In the genomic region with DNA sequence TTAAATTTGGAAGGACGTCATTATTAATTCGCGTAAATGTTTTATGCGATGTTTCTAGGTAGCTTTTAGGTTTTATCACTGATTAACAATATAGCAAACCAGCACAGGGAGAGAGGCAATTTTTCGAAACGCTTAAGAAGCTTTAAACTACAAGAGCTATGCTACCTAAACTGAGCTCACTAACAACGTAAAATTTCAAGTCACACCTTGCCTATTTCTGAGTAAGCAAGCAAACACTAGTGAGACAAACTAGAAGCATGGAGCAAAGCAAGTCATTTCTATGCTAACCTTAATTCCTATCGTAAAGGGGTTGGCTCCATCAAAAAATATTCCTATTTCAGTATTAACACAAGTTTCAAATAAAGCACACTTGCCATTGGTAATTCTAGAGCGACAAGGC, we compare ENCODE assay signal across 8 cellular contexts. TPM values are rescaled to one million over a fixed set of nuclear protein-coding genes. Genes with fewer than 3 reads are reported as not detected.
DNase-seq lines count a peak whose midpoint lies in the region; ATAC-seq and TF ChIP-seq lines count a peak whose summit lies in the region.

No MANE protein-coding gene starts in this region.

- H3K14ac ChIP-seq in mesenchymal stem cell (ENCODE audit: low read length in 2 of 2), result no peak overlapping the region

- H3K27ac ChIP-seq in heart left ventricle, result peak overlapping the region in 11 of 12 donors; percentile 79 to 99 (median 98)
- H3K27ac ChIP-seq in mesenchymal stem cell (ENCODE audit: low read length, poor library complexity, severe bottlenecking), result no peak overlapping the region
- peak overlapping the region; percentile 10 for H3K27ac ChIP-seq in urinary bladder (ENCODE audit: low read depth)

- H2AK5ac ChIP-seq in mesenchymal stem cell (ENCODE audit: low read length, severe bottlenecking), result no peak overlapping the region

- H2BK120ac ChIP-seq in mesenchymal stem cell (ENCODE audit: low read depth, low read length), result no peak overlapping the region

- intact Hi-C loops in heart left ventricle (cut with DNase I) (loop anchor here in 2 of 10 donors (5.0 to 10.0 kb wide), 2 partner anchors 42 to 54 kb away; no protein-coding TSS in a partner anchor), left cardiac atrium (cut with DNase I) (no loop called here)

- H3K79me1 ChIP-seq in mesenchymal stem cell (replicated peaks; ENCODE audit: low read length, poor library complexity, severe bottlenecking), result peaks cover 8% of the 10 kb centered on the region

- no peak overlapping the region for H3K18ac ChIP-seq in mesenchymal stem cell (ENCODE audit: low read depth in 1 of 2, low read length in 2 of 2)

- no peak overlapping the region for H2BK12ac ChIP-seq in mesenchymal stem cell (ENCODE audit: low read length in 2 of 2)

- in situ Hi-C loops in astrocyte of the spinal cord (cut with HindIII; ENCODE audit: low sequenced_read_pairs), result no loop called here

- ATAC-seq in heart left ventricle, result no peak
- no peak for ATAC-seq in left cardiac atrium

- no peak overlapping the region for H2BK15ac ChIP-seq in mesenchymal stem cell (ENCODE audit: low read depth, poor library complexity, severe bottlenecking)

- no peak overlapping the region for H2AFZ ChIP-seq in mesenchymal stem cell (ENCODE audit: low read depth, low read length)

- peak overlapping the region; percentile 100 for H3K4me2 ChIP-seq in mesenchymal stem cell (ENCODE audit: low read length, poor library complexity, severe bottlenecking)

- TF ChIP-seq CTCF in heart left ventricle (IDR thresholded peaks at IDR 0.05) (no peak), astrocyte of the spinal cord (IDR thresholded peaks at IDR 0.05; ENCODE audit: low read depth, low read length) (no peak)

- H3K36me3 ChIP-seq in heart left ventricle, result no peaks in the 10 kb centered on the region
- H3K36me3 ChIP-seq in mesenchymal stem cell (ENCODE audit: control insufficient read depth in 1 of 2, insufficient read depth in 2 of 2, low read depth in 1 of 2, low read length in 2 of 2), result no peaks in the 10 kb centered on the region
- H3K36me3 ChIP-seq in urinary bladder (ENCODE audit: insufficient read depth), result no peaks in the 10 kb centered on the region

- TF ChIP-seq POLR2A in heart left ventricle (IDR thresholded peaks at IDR 0.05), result no peak

- DNase-seq in heart left ventricle (no peak), left cardiac atrium (no peak), astrocyte of the spinal cord (ENCODE audit: low read depth, low spot score) (no peak), mesenchymal stem cell (peak; percentile 11), HK-2 (ENCODE audit: unreplicated experiment) (no peak), AG08396 (ENCODE audit: low spot score) (no peak)
- DNase-seq in activated CD8-positive, alpha-beta memory T cell treated with anti-CD3 and anti-CD28 coated beads for 24 hours, result no peak

- H3K4me3 ChIP-seq in heart left ventricle, result peak overlapping the region; percentile 64 to 100 (median 96)
- peak overlapping the region; percentile 76 for H3K4me3 ChIP-seq in astrocyte of the spinal cord (ENCODE audit: low read depth, low read length)
- H3K4me3 ChIP-seq in mesenchymal stem cell (ENCODE audit: insufficient read depth in 1 of 2, low read depth in 1 of 2, low read length in 2 of 2), result peak overlapping the region in 1 of 2 experiments; percentile 92
- peak overlapping the region; percentile 95 for H3K4me3 ChIP-seq in urinary bladder (ENCODE audit: low read depth, low read length)

- no peak overlapping the region for H3K4ac ChIP-seq in mesenchymal stem cell (ENCODE audit: low read depth in 1 of 2, low read length in 2 of 2)

- no peak overlapping the region for H2BK5ac ChIP-seq in mesenchymal stem cell (ENCODE audit: low read depth, low read length, poor library complexity, severe bottlenecking)

- no peak overlapping the region for H3K23ac ChIP-seq in mesenchymal stem cell (ENCODE audit: low read length in 2 of 2)

- peaks cover 0 to 4% (median 0%) of the 10 kb centered on the region in 12 donors for H3K9me3 ChIP-seq in heart left ventricle
- no peaks in the 10 kb centered on the region for H3K9me3 ChIP-seq in mesenchymal stem cell (ENCODE audit: control insufficient read depth, low read length)

- H4K91ac ChIP-seq in mesenchymal stem cell (ENCODE audit: low read length), result no peak overlapping the region

- H3K4me1 ChIP-seq in heart left ventricle, result peaks cover 0 to 35% (median 22%) of the 10 kb centered on the region in 12 donors
- peaks cover 6% of the 10 kb centered on the region for H3K4me1 ChIP-seq in mesenchymal stem cell (ENCODE audit: control insufficient read depth, insufficient read depth, low read depth, low read length)
- no peaks in the 10 kb centered on the region for H3K4me1 ChIP-seq in urinary bladder (ENCODE audit: insufficient read depth)

- peak overlapping the region; percentile 93 for H3K9ac ChIP-seq in mesenchymal stem cell (ENCODE audit: low read length)

- WGBS in heart left ventricle, 4 donors, result 25 to 34% (median 27%) methylated on average over 9 of the region's 9 CpGs
- WGBS in mesenchymal stem cell, result 82% methylated on average over 9 of the region's 9 CpGs
- WGBS in urinary bladder, result 56% methylated on average over 9 of the region's 9 CpGs

- no peak overlapping the region for H4K8ac ChIP-seq in mesenchymal stem cell (ENCODE audit: low read length)

- H3K27me3 ChIP-seq in heart left ventricle (no peaks in the 10 kb centered on the region), mesenchymal stem cell (ENCODE audit: control insufficient read depth in 1 of 2, insufficient read depth in 1 of 2, low read length in 2 of 2) (no peaks in the 10 kb centered on the region)

RNA-seq across cellular contexts. Expression of gene ITSN2, which starts 1.2 kb away (rescaled TPM):
- total RNA-seq in heart left ventricle (10 to 100 TPM; 30.6 to 55.0 (median 40.0) TPM), left cardiac atrium (10 to 100 TPM; 35.8 to 41.1 TPM), urinary bladder (61.3 TPM)
- polyA plus RNA-seq in heart left ventricle (10 to 100 TPM; 19.3 to 30.6 TPM), urinary bladder (24.7 TPM)
- 16.9 TPM for polyA plus RNA-seq in mesenchymal stem cell (2013, experiment 1 of 2)
- 16.9 TPM for polyA plus RNA-seq in mesenchymal stem cell (2013, experiment 2 of 2)
